ENCODE assay signal across 1 cellular context in genomic region chr1:1281533-1282321, GRCh38.
TF ChIP-seq lines count a peak whose summit lies in the region.

No MANE protein-coding gene starts in this region.

TF ChIP-seq in HepG2, 621 proteins besides CTCF, POLR2A, EP300 and RAD21 (continued from another document and continues in another):
- no peak for TF ChIP-seq ZNF639 (CRISPR knock-in tag; conservative IDR thresholded peaks at IDR 0.05)
- no peak for TF ChIP-seq MAFG (CRISPR knock-in tag; IDR thresholded peaks at IDR 0.05)
- TF ChIP-seq TFE3 (CRISPR knock-in tag; IDR thresholded peaks at IDR 0.05) = no peak; the same call in none of the 2 replicates
- TF ChIP-seq KLF12 (CRISPR knock-in tag; IDR thresholded peaks at IDR 0.05; ENCODE audit: borderline replicate concordance) = no peak
- TF ChIP-seq NCOA2 (CRISPR knock-in tag; IDR thresholded peaks at IDR 0.05) = peak; percentile 43
- no peak for TF ChIP-seq POGZ (CRISPR knock-in tag; IDR thresholded peaks at IDR 0.05)
- peak; percentile 90 for TF ChIP-seq ZNF574 (CRISPR knock-in tag; IDR thresholded peaks at IDR 0.05)
- TF ChIP-seq REL (CRISPR knock-in tag; conservative IDR thresholded peaks at IDR 0.05) = no peak
- TF ChIP-seq SMYD3 (CRISPR knock-in tag; IDR thresholded peaks at IDR 0.05) = no peak
- TF ChIP-seq ZBTB25 (CRISPR knock-in tag; IDR thresholded peaks at IDR 0.05) = no peak
- TF ChIP-seq ZFY (CRISPR knock-in tag; IDR thresholded peaks at IDR 0.05) = peak; percentile 65
- TF ChIP-seq MTF1 (CRISPR knock-in tag; IDR thresholded peaks at IDR 0.05) = no peak
- TF ChIP-seq ZFAT (CRISPR knock-in tag; conservative IDR thresholded peaks at IDR 0.05) = no peak
- peak; percentile 78; the same call in 1 of the 2 replicates for TF ChIP-seq BCL3 (CRISPR knock-in tag; IDR thresholded peaks at IDR 0.05)
- TF ChIP-seq CERS6 (CRISPR knock-in tag; IDR thresholded peaks at IDR 0.05) = 0 out of 2 replicates have a peak, but pooled peaks have one; percentile 51
- peak; percentile 76 for TF ChIP-seq ZFP36 (IDR thresholded peaks at IDR 0.05; ENCODE audit: borderline replicate concordance, low read depth, low read length, partially characterized antibody)
- no peak for TF ChIP-seq KLF9 (CRISPR knock-in tag; IDR thresholded peaks at IDR 0.05; ENCODE audit: low read depth)
- no peak for TF ChIP-seq ZFP36L2 (CRISPR knock-in tag; IDR thresholded peaks at IDR 0.05)
- TF ChIP-seq HDAC1 (CRISPR knock-in tag; IDR thresholded peaks at IDR 0.05) = peak; percentile 73
- TF ChIP-seq AHDC1 (CRISPR knock-in tag; IDR thresholded peaks at IDR 0.05; ENCODE audit: borderline replicate concordance) = no peak
- TF ChIP-seq ATM (IDR thresholded peaks at IDR 0.05; ENCODE audit: borderline replicate concordance) = no peak
- TF ChIP-seq BRF2 (CRISPR knock-in tag; IDR thresholded peaks at IDR 0.05) = no peak
- no peak for TF ChIP-seq ZNF83 (CRISPR knock-in tag; IDR thresholded peaks at IDR 0.05; ENCODE audit: borderline replicate concordance)
- 0 out of 2 replicates have a peak, but pooled peaks have one; percentile 32 for TF ChIP-seq FOXO4 (CRISPR knock-in tag; conservative IDR thresholded peaks at IDR 0.05)
- no peak for TF ChIP-seq ZNF333 (CRISPR knock-in tag; IDR thresholded peaks at IDR 0.05; ENCODE audit: borderline replicate concordance)
- TF ChIP-seq CREM (IDR thresholded peaks at IDR 0.05) = peak; percentile 27; the same call in 1 of the 2 replicates
- no peak for TF ChIP-seq CREM (CRISPR knock-in tag; IDR thresholded peaks at IDR 0.05)
- TF ChIP-seq HOXA9 (CRISPR knock-in tag; IDR thresholded peaks at IDR 0.05; ENCODE audit: borderline replicate concordance) = no peak
- TF ChIP-seq FOXP4 (CRISPR knock-in tag; IDR thresholded peaks at IDR 0.05) = no peak
- no peak for TF ChIP-seq ZNF431 (CRISPR knock-in tag; IDR thresholded peaks at IDR 0.05; ENCODE audit: borderline replicate concordance, low read depth)
- TF ChIP-seq ZNF337 (CRISPR knock-in tag; IDR thresholded peaks at IDR 0.05; ENCODE audit: borderline replicate concordance, low read depth) = no peak
- no peak for TF ChIP-seq HOXA5 (CRISPR knock-in tag; IDR thresholded peaks at IDR 0.05)
- no peak for TF ChIP-seq ELK4 (CRISPR knock-in tag; IDR thresholded peaks at IDR 0.05; ENCODE audit: borderline replicate concordance)
- TF ChIP-seq MED13 (CRISPR knock-in tag; IDR thresholded peaks at IDR 0.05) = no peak
- no peak for TF ChIP-seq HDAC6 (IDR thresholded peaks at IDR 0.05; ENCODE audit: low read depth, low read length)
- no peak for TF ChIP-seq DR1 (CRISPR knock-in tag; IDR thresholded peaks at IDR 0.05)
- TF ChIP-seq ZBTB42 (CRISPR knock-in tag; IDR thresholded peaks at IDR 0.05) = 0 out of 2 replicates have a peak, but pooled peaks have one; percentile 73
- no peak for TF ChIP-seq ETV6 (CRISPR knock-in tag; conservative IDR thresholded peaks at IDR 0.05)
- TF ChIP-seq SOX13 (IDR thresholded peaks at IDR 0.05) = no peak; the same call in 1 of the 2 replicates
- 0 out of 4 replicates have a peak, but pooled peaks of 1 of the 2 experiments have one; percentile 23 for TF ChIP-seq SOX13 (CRISPR knock-in tag; conservative IDR thresholded peaks at IDR 0.05 in 1 of 2, IDR thresholded peaks at IDR 0.05 in 1 of 2)
- TF ChIP-seq ATF1 (CRISPR knock-in tag; IDR thresholded peaks at IDR 0.05) = no peak
